Comparison of ENCODE assay signal across 1 cellular context in the genomic region with DNA sequence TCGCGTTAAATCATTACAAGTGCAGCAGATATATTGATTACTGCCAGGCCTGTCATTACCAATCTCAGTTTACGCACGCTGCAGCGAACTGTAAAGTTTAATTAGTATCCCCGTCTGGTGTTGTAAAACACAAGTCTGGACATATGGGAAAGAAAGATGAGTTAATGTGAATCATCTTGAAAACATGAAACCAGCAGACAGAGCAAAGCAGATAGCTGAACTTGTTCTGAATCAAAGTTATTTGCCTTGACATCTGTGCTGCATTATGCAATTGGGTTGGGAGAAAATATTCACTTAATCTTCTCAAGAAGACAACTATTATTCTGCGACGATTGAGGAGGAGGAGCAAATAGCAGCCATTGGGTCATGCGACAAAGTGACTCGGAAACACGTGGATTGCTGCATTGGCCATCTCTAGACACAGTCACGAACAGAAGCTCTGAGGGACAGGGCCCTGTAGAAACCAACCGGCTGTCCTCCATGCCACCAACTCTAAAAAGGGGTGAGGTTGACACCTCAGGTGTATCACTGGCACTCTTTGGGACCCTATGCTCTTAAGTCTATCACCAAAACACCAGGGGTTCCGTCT.
TF ChIP-seq lines count a peak whose summit lies in the region.

No MANE protein-coding gene starts in this region.

TF ChIP-seq in GM23338, 12 proteins besides CTCF, POLR2A, EP300 and RAD21 (continued from another document):
- TF ChIP-seq, protein P1, sequence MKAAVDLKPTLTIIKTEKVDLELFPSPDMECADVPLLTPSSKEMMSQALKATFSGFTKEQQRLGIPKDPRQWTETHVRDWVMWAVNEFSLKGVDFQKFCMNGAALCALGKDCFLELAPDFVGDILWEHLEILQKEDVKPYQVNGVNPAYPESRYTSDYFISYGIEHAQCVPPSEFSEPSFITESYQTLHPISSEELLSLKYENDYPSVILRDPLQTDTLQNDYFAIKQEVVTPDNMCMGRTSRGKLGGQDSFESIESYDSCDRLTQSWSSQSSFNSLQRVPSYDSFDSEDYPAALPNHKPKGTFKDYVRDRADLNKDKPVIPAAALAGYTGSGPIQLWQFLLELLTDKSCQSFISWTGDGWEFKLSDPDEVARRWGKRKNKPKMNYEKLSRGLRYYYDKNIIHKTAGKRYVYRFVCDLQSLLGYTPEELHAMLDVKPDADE (IDR thresholded peaks at IDR 0.05): no peak
- no peak for TF ChIP-seq POLR2AphosphoS5 (IDR thresholded peaks at IDR 0.05; ENCODE audit: low read depth)
- no peak for TF ChIP-seq ZNF462 (CRISPR knock-in tag; IDR thresholded peaks at IDR 0.05)
- no peak for TF ChIP-seq JUNB (IDR thresholded peaks at IDR 0.05; ENCODE audit: unreplicated experiment)
- TF ChIP-seq, protein P2, sequence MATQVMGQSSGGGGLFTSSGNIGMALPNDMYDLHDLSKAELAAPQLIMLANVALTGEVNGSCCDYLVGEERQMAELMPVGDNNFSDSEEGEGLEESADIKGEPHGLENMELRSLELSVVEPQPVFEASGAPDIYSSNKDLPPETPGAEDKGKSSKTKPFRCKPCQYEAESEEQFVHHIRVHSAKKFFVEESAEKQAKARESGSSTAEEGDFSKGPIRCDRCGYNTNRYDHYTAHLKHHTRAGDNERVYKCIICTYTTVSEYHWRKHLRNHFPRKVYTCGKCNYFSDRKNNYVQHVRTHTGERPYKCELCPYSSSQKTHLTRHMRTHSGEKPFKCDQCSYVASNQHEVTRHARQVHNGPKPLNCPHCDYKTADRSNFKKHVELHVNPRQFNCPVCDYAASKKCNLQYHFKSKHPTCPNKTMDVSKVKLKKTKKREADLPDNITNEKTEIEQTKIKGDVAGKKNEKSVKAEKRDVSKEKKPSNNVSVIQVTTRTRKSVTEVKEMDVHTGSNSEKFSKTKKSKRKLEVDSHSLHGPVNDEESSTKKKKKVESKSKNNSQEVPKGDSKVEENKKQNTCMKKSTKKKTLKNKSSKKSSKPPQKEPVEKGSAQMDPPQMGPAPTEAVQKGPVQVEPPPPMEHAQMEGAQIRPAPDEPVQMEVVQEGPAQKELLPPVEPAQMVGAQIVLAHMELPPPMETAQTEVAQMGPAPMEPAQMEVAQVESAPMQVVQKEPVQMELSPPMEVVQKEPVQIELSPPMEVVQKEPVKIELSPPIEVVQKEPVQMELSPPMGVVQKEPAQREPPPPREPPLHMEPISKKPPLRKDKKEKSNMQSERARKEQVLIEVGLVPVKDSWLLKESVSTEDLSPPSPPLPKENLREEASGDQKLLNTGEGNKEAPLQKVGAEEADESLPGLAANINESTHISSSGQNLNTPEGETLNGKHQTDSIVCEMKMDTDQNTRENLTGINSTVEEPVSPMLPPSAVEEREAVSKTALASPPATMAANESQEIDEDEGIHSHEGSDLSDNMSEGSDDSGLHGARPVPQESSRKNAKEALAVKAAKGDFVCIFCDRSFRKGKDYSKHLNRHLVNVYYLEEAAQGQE (IDR thresholded peaks at IDR 0.05; ENCODE audit: unreplicated experiment): no peak
- TF ChIP-seq CREB1 (CRISPR knock-in tag; IDR thresholded peaks at IDR 0.05; ENCODE audit: low read depth): no peak
- TF ChIP-seq ZNF114 (CRISPR knock-in tag; IDR thresholded peaks at IDR 0.05): no peak
- no peak for TF ChIP-seq ZNF331 (CRISPR knock-in tag; IDR thresholded peaks at IDR 0.05; ENCODE audit: low read depth)
- TF ChIP-seq EZH2phosphoT487 (IDR thresholded peaks at IDR 0.05; ENCODE audit: unreplicated experiment): no peak
TF ChIP-seq in GM23338: peak in this region for 0.
